ENCODE assay signal across 9 cellular contexts in genomic region chr10:16787361-16787791, GRCh38.
DNase-seq lines count a peak whose midpoint lies in the region; ATAC-seq lines count a peak whose summit lies in the region.
"Had no signal": no experiment of that assay in that cellular context is flagged by ENCODE, and none has a peak within 500 bp of the region (broad histone marks: within the 10 kb centered on the region; RNA-seq: fewer than 3 reads in every experiment).

No MANE protein-coding gene starts in this region.

- peaks cover 56% of the 10 kb centered on the region for H3K36me3 Mint-ChIP-seq in activated naive CD4-positive, alpha-beta T cell treated with anti-CD3 and anti-CD28 coated beads, Interleukin-2, amount 10 ng/mL, durations not matched to agents 7 days and 5 days

- DNase-seq in T-helper 22 cell (ENCODE audit: low read depth) (peak; percentile 67), AML-193 (lab: John Stamatoyannopoulos, UW) (no peak), AG08395 (ENCODE audit: low spot score) (no peak)
- DNase-seq in activated naive CD4-positive, alpha-beta T cell treated with anti-CD3 and anti-CD28 coated beads, Interleukin-2, amount 10 ng/mL, durations not matched to agents 7 days and 5 days = peak; percentile 68
- DNase-seq in stimulated activated CD8-positive, alpha-beta memory T cell treated with anti-CD3 and anti-CD28 coated beads, Interleukin-15, amount 100 ng/mL, for 24 hours (ENCODE audit: low read depth) = peak; percentile 18
- DNase-seq: esophagus squamous epithelium had no signal

- H3K27ac Mint-ChIP-seq in activated naive CD4-positive, alpha-beta T cell treated with anti-CD3 and anti-CD28 coated beads, Interleukin-2, amount 10 ng/mL, durations not matched to agents 7 days and 5 days = peak overlapping the region; percentile 90

- no peak overlapping the region for H3K4me3 Mint-ChIP-seq in activated naive CD4-positive, alpha-beta T cell treated with anti-CD3 and anti-CD28 coated beads, Interleukin-2, amount 10 ng/mL, durations not matched to agents 7 days and 5 days

- H3K27me3 Mint-ChIP-seq in activated naive CD4-positive, alpha-beta T cell treated with anti-CD3 and anti-CD28 coated beads, Interleukin-2, amount 10 ng/mL, durations not matched to agents 7 days and 5 days = no peaks in the 10 kb centered on the region

- H3K9me3 Mint-ChIP-seq in activated naive CD4-positive, alpha-beta T cell treated with anti-CD3 and anti-CD28 coated beads, Interleukin-2, amount 10 ng/mL, durations not matched to agents 7 days and 5 days = peaks cover 13% of the 10 kb centered on the region

- peaks cover 26% of the 10 kb centered on the region for H3K4me1 Mint-ChIP-seq in activated naive CD4-positive, alpha-beta T cell treated with anti-CD3 and anti-CD28 coated beads, Interleukin-2, amount 10 ng/mL, durations not matched to agents 7 days and 5 days

- ATAC-seq in GM19467 (IDR thresholded peaks at IDR 0.05; ENCODE audit: unreplicated experiment) (peak; percentile 71), GM18519 (IDR thresholded peaks at IDR 0.05; ENCODE audit: low FRiP score, unreplicated experiment) (no peak), GM18520 (IDR thresholded peaks at IDR 0.05; ENCODE audit: unreplicated experiment) (no peak)

- CTCF ChIA-PET in activated naive CD4-positive, alpha-beta T cell treated with anti-CD3 and anti-CD28 coated beads, Interleukin-2, amount 10 ng/mL, durations not matched to agents 7 days and 5 days (lab: Charles Lee) = interaction anchor here (1.0 kb wide), 1 partner anchor 11 kb away, joined by 3 read pairs; no protein-coding TSS in a partner anchor

Comparison
In these comparisons a context has a peak if more than half of its experiments do, and no peak if none do; other contexts are left out.
1. DNase-seq: peak in T-helper 22 cell (single experiment), activated naive CD4-positive, alpha-beta T cell treated with anti-CD3 and anti-CD28 coated beads, Interleukin-2, amount 10 ng/mL, durations not matched to agents 7 days and 5 days (single experiment) and stimulated activated CD8-positive, alpha-beta memory T cell treated with anti-CD3 and anti-CD28 coated beads, Interleukin-15, amount 100 ng/mL, for 24 hours (single experiment); none in AML-193 (0 of 2) and AG08395 (single experiment).